Comparison of ENCODE assay signal across 21 cellular contexts in the genomic region with DNA sequence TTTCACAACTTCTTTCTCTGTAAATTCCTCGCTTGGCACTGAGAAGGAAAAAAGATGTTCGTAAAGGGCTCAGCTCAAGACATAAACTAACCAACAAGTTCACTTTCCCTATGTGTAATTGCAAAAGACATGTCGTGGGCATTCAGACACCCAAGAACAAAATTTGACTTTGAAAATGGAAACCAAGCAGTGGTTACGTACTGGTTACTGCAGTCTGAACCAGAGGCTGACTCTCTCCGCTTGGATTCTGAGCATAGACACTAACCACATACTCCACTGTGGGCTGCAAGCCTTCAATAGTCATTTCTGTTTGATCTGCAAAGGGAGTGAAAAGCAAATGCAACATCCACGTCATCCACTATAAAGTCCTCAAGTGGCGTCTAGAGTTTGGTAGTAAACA.
"Had no signal": no experiment of that assay in that cellular context is flagged by ENCODE, and none has a peak within 500 bp of the region (broad histone marks: within the 10 kb centered on the region; RNA-seq: fewer than 3 reads in every experiment).

No MANE protein-coding gene starts in this region.

- H3K9me3 ChIP-seq: heart left ventricle, neutrophil, ovary, suprapubic skin, thyroid gland, upper lobe of left lung, uterus had no signal

- H3K4me1 ChIP-seq: heart left ventricle, suprapubic skin, thyroid gland, uterus had no signal

- H3K4me3 ChIP-seq: dorsolateral prefrontal cortex, heart left ventricle, lung, ovary, suprapubic skin, thyroid gland, upper lobe of left lung, uterus had no signal

- DNase-seq: cortex of kidney; dorsolateral prefrontal cortex; effector CD8-positive, alpha-beta T cell; heart left ventricle; hippocampal formation; left colon; left ventricle myocardium superior; naive thymus-derived CD8-positive, alpha-beta T cell; ovary; right cardiac atrium; stimulated activated CD4-positive, alpha-beta T cell treated with anti-CD3 and anti-CD28 coated beads, Interleukin-4, amount 100 ng/mL, for 1 hour; stimulated activated CD8-positive, alpha-beta memory T cell treated with anti-CD3 and anti-CD28 coated beads, Interleukin-4, amount 100 ng/mL, for 48 hours; stimulated activated naive CD8-positive, alpha-beta T cell treated with anti-CD3 and anti-CD28 coated beads, Interleukin-15, Interleukin-2, amounts not matched to agents 100 U/mL and 50 U/mL, for 24 hours; thyroid gland; upper lobe of left lung; uterus had no signal

- H3K27ac ChIP-seq: dorsolateral prefrontal cortex, heart left ventricle, neutrophil, ovary, suprapubic skin, thyroid gland, upper lobe of left lung, uterus had no signal

- H3K4me1 Mint-ChIP-seq: naive thymus-derived CD8-positive, alpha-beta T cell; stimulated activated effector memory CD8-positive, alpha-beta T cell treated with anti-CD3 and anti-CD28 coated beads, Interleukin-12 subunit alpha, Interleukin-12 subunit beta, amount 100 ng/mL, for 72 hours had no signal

- H3K27me3 ChIP-seq: dorsolateral prefrontal cortex, heart left ventricle, neutrophil, ovary, suprapubic skin, thyroid gland, upper lobe of left lung, uterus had no signal

- H3K36me3 Mint-ChIP-seq: stimulated activated effector memory CD8-positive, alpha-beta T cell treated with anti-CD3 and anti-CD28 coated beads, Interleukin-12 subunit alpha, Interleukin-12 subunit beta, amount 100 ng/mL, for 72 hours had no signal

- H3K36me3 ChIP-seq: neutrophil, ovary, thyroid gland, uterus had no signal

- FAIRE-seq: frontal cortex had no signal

- H3K9me3 Mint-ChIP-seq: stimulated activated effector memory CD8-positive, alpha-beta T cell treated with anti-CD3 and anti-CD28 coated beads, Interleukin-12 subunit alpha, Interleukin-12 subunit beta, amount 100 ng/mL, for 72 hours had no signal

- H3K4me3 Mint-ChIP-seq: naive thymus-derived CD8-positive, alpha-beta T cell; stimulated activated effector memory CD8-positive, alpha-beta T cell treated with anti-CD3 and anti-CD28 coated beads, Interleukin-12 subunit alpha, Interleukin-12 subunit beta, amount 100 ng/mL, for 72 hours had no signal

- H3K27ac Mint-ChIP-seq: naive thymus-derived CD8-positive, alpha-beta T cell; stimulated activated effector memory CD8-positive, alpha-beta T cell treated with anti-CD3 and anti-CD28 coated beads, Interleukin-12 subunit alpha, Interleukin-12 subunit beta, amount 100 ng/mL, for 72 hours had no signal
